Comparison of ENCODE assay signal across 8 cellular contexts in genomic region chr12:10562306-10562933, GRCh38. TPM values are rescaled to one million over a fixed set of nuclear protein-coding genes. Genes with fewer than 3 reads are reported as not detected.
DNase-seq lines count a peak whose midpoint lies in the region; ATAC-seq and TF ChIP-seq lines count a peak whose summit lies in the region.

No MANE protein-coding gene starts in this region.

- H3K27me3 ChIP-seq in BE2C, result peaks cover 6% of the 10 kb centered on the region
- H3K27me3 ChIP-seq in breast epithelium, result no peaks in the 10 kb centered on the region

- no peaks in the 10 kb centered on the region for H3K9me3 ChIP-seq in BE2C
- H3K9me3 ChIP-seq in breast epithelium, result no peaks in the 10 kb centered on the region

- no peak for ATAC-seq in HG02852 (IDR thresholded peaks at IDR 0.05; ENCODE audit: unreplicated experiment)

- H3K4me1 ChIP-seq in BE2C (no peaks in the 10 kb centered on the region), breast epithelium (no peaks in the 10 kb centered on the region)

- no peak for TF ChIP-seq POLR2A in breast epithelium (IDR thresholded peaks at IDR 0.05)

- no peak overlapping the region for H3K27ac ChIP-seq in breast epithelium

- DNase-seq in BE2C, result no peak
- peak; percentile 7 for DNase-seq in NCI-H446 treated with DMSO at 0.1 percent for 48 hours (lab: John Stamatoyannopoulos, UW)
- no peak for DNase-seq in breast epithelium (ENCODE audit: low spot score in 2 of 2)
- DNase-seq in lung microvascular endothelial cell (ENCODE audit: low read depth in 2 of 2), result peak; percentile 67 to 71
- no peak for DNase-seq in occipital lobe (lab: John Stamatoyannopoulos, UW)
- DNase-seq in SHP77 treated with DMSO at 0.1 percent for 48 hours (lab: John Stamatoyannopoulos, UW), result no peak

- no peak overlapping the region for H3K4me3 ChIP-seq in BE2C (ENCODE audit: low read depth, low read length)
- H3K4me3 ChIP-seq in breast epithelium, result no peak overlapping the region

- no peaks in the 10 kb centered on the region for H3K36me3 ChIP-seq in BE2C
- H3K36me3 ChIP-seq in breast epithelium, result no peaks in the 10 kb centered on the region

- intact Hi-C loops in breast epithelium (cut with DNase I; ENCODE audit: low total_unique reads), result no loop called here

- TF ChIP-seq CTCF in BE2C (IDR thresholded peaks at IDR 0.05; ENCODE audit: low read depth, low read length), result peak; percentile 65
- peak; percentile 51 for TF ChIP-seq CTCF in GM12872 (IDR thresholded peaks at IDR 0.05; ENCODE audit: insufficient read depth, low read depth, low read length)
- peak; percentile 46 to 86 (median 78) for TF ChIP-seq CTCF in breast epithelium (IDR thresholded peaks at IDR 0.05)

RNA-seq across cellular contexts. Expression of gene MAGOHB, which starts 51.0 kb away (rescaled TPM):
- polyA plus RNA-seq in BE2C (2012; ENCODE audit: insufficient read depth, insufficient read length, low read depth), result 56.8 TPM
- total RNA-seq in breast epithelium (10 to 100 TPM; 10.9 to 34.1 (median 17.4) TPM), lung microvascular endothelial cell (6.1 and 13.5 TPM in 2 replicates), occipital lobe (29.3 TPM)

RNA-seq across cellular contexts. Expression of gene EIF2S3B, which starts 56.7 kb away (rescaled TPM):
- polyA plus RNA-seq in BE2C (2012; ENCODE audit: insufficient read depth, insufficient read length, low read depth), result 2.3 TPM
- total RNA-seq in breast epithelium (under 1 TPM in 2 of 3 donors, not detected in 1; 0.33 to 0.48 TPM), lung microvascular endothelial cell (0.60 and 7.8 TPM in 2 replicates), occipital lobe (1.9 TPM)

Comparison
In these comparisons a context has a peak if more than half of its experiments do, and no peak if none do; other contexts are left out.
1. DNase-seq: peak in NCI-H446 treated with DMSO at 0.1 percent for 48 hours (single experiment) and lung microvascular endothelial cell (2 of 2); none in BE2C (single experiment), breast epithelium (0 of 2), occipital lobe (single experiment) and SHP77 treated with DMSO at 0.1 percent for 48 hours (single experiment).
2. Peak in every context shown above with its lines, with median percentiles within 50 percentile points of each other: CTCF ChIP-seq.